Comparison of ENCODE assay signal across 1 cellular context in the genomic region with DNA sequence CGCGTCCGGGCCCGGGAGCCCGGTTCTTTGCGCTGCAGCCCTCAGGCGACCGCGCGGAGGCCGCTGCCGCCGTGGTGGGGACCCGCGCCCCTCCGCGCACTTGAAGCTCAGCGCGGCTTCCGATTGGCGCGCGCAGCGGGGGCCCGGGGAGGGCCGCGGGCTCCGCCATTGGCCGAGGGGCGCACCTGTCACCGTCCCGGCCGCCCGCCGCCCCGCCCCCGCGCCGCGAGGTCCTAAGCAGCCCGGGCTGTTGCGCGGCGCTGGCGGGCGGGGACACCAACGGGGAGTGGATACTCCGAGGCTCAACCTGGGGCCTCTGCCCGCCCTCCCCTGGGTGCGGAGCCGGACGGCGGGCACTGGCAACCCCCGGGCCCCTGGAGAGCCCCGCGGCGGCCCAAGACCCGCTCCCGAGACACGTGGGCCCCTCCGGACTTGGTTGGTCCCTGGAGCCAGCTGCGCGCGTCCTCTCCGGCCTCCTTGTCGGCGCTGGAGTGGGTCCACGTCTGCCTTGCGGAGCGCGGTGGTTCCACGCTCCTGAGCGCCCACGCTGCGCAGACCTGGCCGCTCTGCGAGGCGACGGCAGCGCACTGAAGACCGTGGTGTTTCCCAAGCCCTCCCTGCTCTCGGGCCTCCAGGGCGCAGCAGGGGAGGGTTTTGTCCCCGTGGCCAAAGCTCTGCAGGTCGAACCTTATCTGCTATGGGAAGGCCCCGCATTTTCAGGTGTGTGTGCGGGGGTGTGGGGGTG.
A peak's percentile ranks its signal among the peaks of the same experiment; 100 is the strongest.
TF ChIP-seq lines count a peak whose summit lies in the region.

TSS of gene MNX1 (minus strand) at position 76 of the 745 bp plus-strand sequence. CDS start 313 bp downstream, outside the sequence.

TF ChIP-seq in GM12878, 131 proteins besides CTCF, POLR2A, EP300 and RAD21 (continued from another document and continues in another):
- TF ChIP-seq MYC (IDR thresholded peaks at IDR 0.05; ENCODE audit: insufficient read depth, insufficient read length, insufficient replicate concordance, low read length, severe bottlenecking) (no peak), ESRRA (IDR thresholded peaks at IDR 0.05; ENCODE audit: low read length) (no peak), SPI1 (IDR thresholded peaks at IDR 0.05; ENCODE audit: borderline replicate concordance, insufficient read depth, low read depth, low read length) (no peak), JUND (IDR thresholded peaks at IDR 0.05; ENCODE audit: low read depth, low read length) (no peak), DPF2 (IDR thresholded peaks at IDR 0.05) (peak; percentile 90), ZNF217 (IDR thresholded peaks at IDR 0.05) (0 out of 2 replicates have a peak, but pooled peaks have one; percentile 31), ZSCAN29 (IDR thresholded peaks at IDR 0.05) (peak; percentile 84; the same call in 1 of the 2 replicates), HDAC6 (IDR thresholded peaks at IDR 0.05; ENCODE audit: unreplicated experiment) (no peak), JUNB (IDR thresholded peaks at IDR 0.05) (no peak), EGR1 (IDR thresholded peaks at IDR 0.05; ENCODE audit: borderline replicate concordance in 1 of 2, low read depth in 2 of 2, low read length in 2 of 2) (peak in 1 of 2 experiments; percentile 63; a peak in 2 of 3 replicates), IRF3 (IDR thresholded peaks at IDR 0.05) (peak; percentile 66), BRCA1 (IDR thresholded peaks at IDR 0.05; ENCODE audit: low read depth, low read length) (no peak), SMAD5 (IDR thresholded peaks at IDR 0.05; ENCODE audit: low read depth) (no peak), HDAC2 (IDR thresholded peaks at IDR 0.05) (no peak), ZZZ3 (IDR thresholded peaks at IDR 0.05; ENCODE audit: control insufficient read depth, insufficient read length, low read depth) (no peak), PAX5 (IDR thresholded peaks at IDR 0.05; ENCODE audit: borderline replicate concordance, low read depth, low read length) (no peak), RBBP5 (conservative IDR thresholded peaks at IDR 0.05) (no peak), CHD2 (IDR thresholded peaks at IDR 0.05; ENCODE audit: borderline replicate concordance, low read depth, low read length) (peak; percentile 19; the same call in 1 of the 2 replicates), E4F1 (IDR thresholded peaks at IDR 0.05; ENCODE audit: borderline replicate concordance, partially characterized antibody) (no peak), WRNIP1 (IDR thresholded peaks at IDR 0.05; ENCODE audit: borderline replicate concordance, low read depth, low read length) (no peak), LARP7 (IDR thresholded peaks at IDR 0.05) (no peak; the same call in 1 of the 2 replicates), POLR2AphosphoS5 (IDR thresholded peaks at IDR 0.05; ENCODE audit: low read length) (no peak), ZNF24 (IDR thresholded peaks at IDR 0.05) (0 out of 2 replicates have a peak, but pooled peaks have one; percentile 26), NKRF (conservative IDR thresholded peaks at IDR 0.05) (no peak; the same call in none of the 2 replicates), NRF1 (conservative IDR thresholded peaks at IDR 0.05; ENCODE audit: low read depth, low read length) (no peak), RELA (IDR thresholded peaks at IDR 0.05; ENCODE audit: borderline replicate concordance, partially characterized antibody) (peak; percentile 52), IRF4 (IDR thresholded peaks at IDR 0.05; ENCODE audit: low read depth, low read length) (no peak), TCF12 (IDR thresholded peaks at IDR 0.05; ENCODE audit: low read depth, low read length) (0 out of 2 replicates have a peak, but pooled peaks have one; percentile 16), BMI1 (IDR thresholded peaks at IDR 0.05; ENCODE audit: borderline replicate concordance) (no peak), HDGF (IDR thresholded peaks at IDR 0.05) (no peak), NFIC (IDR thresholded peaks at IDR 0.05; ENCODE audit: low read depth, low read length) (no peak), BCL3 (IDR thresholded peaks at IDR 0.05; ENCODE audit: borderline replicate concordance, insufficient read depth, low read depth, low read length, poor library complexity, severe bottlenecking) (no peak), NR2C1 (IDR thresholded peaks at IDR 0.05) (0 out of 2 replicates have a peak, but pooled peaks have one; percentile 19), SIN3A (IDR thresholded peaks at IDR 0.05; ENCODE audit: low read depth, low read length) (no peak), PML (IDR thresholded peaks at IDR 0.05; ENCODE audit: low read length) (no peak), CBX5 (IDR thresholded peaks at IDR 0.05; ENCODE audit: low read depth) (no peak), SREBF1 (IDR thresholded peaks at IDR 0.05; ENCODE audit: low read length) (no peak)
- TF ChIP-seq, protein P1, sequence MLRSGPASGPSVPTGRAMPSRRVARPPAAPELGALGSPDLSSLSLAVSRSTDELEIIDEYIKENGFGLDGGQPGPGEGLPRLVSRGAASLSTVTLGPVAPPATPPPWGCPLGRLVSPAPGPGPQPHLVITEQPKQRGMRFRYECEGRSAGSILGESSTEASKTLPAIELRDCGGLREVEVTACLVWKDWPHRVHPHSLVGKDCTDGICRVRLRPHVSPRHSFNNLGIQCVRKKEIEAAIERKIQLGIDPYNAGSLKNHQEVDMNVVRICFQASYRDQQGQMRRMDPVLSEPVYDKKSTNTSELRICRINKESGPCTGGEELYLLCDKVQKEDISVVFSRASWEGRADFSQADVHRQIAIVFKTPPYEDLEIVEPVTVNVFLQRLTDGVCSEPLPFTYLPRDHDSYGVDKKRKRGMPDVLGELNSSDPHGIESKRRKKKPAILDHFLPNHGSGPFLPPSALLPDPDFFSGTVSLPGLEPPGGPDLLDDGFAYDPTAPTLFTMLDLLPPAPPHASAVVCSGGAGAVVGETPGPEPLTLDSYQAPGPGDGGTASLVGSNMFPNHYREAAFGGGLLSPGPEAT (IDR thresholded peaks at IDR 0.05; ENCODE audit: low read depth): no peak
- TF ChIP-seq, protein P2, sequence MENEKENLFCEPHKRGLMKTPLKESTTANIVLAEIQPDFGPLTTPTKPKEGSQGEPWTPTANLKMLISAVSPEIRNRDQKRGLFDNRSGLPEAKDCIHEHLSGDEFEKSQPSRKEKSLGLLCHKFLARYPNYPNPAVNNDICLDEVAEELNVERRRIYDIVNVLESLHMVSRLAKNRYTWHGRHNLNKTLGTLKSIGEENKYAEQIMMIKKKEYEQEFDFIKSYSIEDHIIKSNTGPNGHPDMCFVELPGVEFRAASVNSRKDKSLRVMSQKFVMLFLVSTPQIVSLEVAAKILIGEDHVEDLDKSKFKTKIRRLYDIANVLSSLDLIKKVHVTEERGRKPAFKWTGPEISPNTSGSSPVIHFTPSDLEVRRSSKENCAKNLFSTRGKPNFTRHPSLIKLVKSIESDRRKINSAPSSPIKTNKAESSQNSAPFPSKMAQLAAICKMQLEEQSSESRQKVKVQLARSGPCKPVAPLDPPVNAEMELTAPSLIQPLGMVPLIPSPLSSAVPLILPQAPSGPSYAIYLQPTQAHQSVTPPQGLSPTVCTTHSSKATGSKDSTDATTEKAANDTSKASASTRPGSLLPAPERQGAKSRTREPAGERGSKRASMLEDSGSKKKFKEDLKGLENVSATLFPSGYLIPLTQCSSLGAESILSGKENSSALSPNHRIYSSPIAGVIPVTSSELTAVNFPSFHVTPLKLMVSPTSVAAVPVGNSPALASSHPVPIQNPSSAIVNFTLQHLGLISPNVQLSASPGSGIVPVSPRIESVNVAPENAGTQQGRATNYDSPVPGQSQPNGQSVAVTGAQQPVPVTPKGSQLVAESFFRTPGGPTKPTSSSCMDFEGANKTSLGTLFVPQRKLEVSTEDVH (IDR thresholded peaks at IDR 0.05; ENCODE audit: low read depth, partially characterized antibody): no peak
- TF ChIP-seq, protein P3, sequence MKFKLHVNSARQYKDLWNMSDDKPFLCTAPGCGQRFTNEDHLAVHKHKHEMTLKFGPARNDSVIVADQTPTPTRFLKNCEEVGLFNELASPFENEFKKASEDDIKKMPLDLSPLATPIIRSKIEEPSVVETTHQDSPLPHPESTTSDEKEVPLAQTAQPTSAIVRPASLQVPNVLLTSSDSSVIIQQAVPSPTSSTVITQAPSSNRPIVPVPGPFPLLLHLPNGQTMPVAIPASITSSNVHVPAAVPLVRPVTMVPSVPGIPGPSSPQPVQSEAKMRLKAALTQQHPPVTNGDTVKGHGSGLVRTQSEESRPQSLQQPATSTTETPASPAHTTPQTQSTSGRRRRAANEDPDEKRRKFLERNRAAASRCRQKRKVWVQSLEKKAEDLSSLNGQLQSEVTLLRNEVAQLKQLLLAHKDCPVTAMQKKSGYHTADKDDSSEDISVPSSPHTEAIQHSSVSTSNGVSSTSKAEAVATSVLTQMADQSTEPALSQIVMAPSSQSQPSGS (IDR thresholded peaks at IDR 0.05; ENCODE audit: low read length): no peak
- TF ChIP-seq, protein P4, sequence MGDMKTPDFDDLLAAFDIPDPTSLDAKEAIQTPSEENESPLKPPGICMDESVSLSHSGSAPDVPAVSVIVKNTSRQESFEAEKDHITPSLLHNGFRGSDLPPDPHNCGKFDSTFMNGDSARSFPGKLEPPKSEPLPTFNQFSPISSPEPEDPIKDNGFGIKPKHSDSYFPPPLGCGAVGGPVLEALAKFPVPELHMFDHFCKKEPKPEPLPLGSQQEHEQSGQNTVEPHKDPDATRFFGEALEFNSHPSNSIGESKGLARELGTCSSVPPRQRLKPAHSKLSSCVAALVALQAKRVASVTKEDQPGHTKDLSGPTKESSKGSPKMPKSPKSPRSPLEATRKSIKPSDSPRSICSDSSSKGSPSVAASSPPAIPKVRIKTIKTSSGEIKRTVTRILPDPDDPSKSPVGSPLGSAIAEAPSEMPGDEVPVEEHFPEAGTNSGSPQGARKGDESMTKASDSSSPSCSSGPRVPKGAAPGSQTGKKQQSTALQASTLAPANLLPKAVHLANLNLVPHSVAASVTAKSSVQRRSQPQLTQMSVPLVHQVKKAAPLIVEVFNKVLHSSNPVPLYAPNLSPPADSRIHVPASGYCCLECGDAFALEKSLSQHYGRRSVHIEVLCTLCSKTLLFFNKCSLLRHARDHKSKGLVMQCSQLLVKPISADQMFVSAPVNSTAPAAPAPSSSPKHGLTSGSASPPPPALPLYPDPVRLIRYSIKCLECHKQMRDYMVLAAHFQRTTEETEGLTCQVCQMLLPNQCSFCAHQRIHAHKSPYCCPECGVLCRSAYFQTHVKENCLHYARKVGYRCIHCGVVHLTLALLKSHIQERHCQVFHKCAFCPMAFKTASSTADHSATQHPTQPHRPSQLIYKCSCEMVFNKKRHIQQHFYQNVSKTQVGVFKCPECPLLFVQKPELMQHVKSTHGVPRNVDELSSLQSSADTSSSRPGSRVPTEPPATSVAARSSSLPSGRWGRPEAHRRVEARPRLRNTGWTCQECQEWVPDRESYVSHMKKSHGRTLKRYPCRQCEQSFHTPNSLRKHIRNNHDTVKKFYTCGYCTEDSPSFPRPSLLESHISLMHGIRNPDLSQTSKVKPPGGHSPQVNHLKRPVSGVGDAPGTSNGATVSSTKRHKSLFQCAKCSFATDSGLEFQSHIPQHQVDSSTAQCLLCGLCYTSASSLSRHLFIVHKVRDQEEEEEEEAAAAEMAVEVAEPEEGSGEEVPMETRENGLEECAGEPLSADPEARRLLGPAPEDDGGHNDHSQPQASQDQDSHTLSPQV (IDR thresholded peaks at IDR 0.05): peak; percentile 65
